Comparison of ENCODE assay signal across 12 cellular contexts in genomic region chr16:15660203-15660601, GRCh38. TPM values are rescaled to one million over a fixed set of nuclear protein-coding genes. Genes with fewer than 3 reads are reported as not detected.
DNase-seq lines count a peak whose midpoint lies in the region; ATAC-seq and TF ChIP-seq lines count a peak whose summit lies in the region.
"Had no signal": no experiment of that assay in that cellular context is flagged by ENCODE, and none has a peak within 500 bp of the region (broad histone marks: within the 10 kb centered on the region; RNA-seq: fewer than 3 reads in every experiment).

No MANE protein-coding gene starts in this region.

- no peak for ATAC-seq in central memory CD8-positive, alpha-beta T cell (replicated peaks; ENCODE audit: extremely low read depth, poor library complexity, severe bottlenecking)
- no peak for ATAC-seq in HG02884 (IDR thresholded peaks at IDR 0.05; ENCODE audit: unreplicated experiment)
- no peak for ATAC-seq in HG03378 (IDR thresholded peaks at IDR 0.05; ENCODE audit: unreplicated experiment)
- ATAC-seq: left lobe of liver had no signal

- no peak overlapping the region for H3K4me3 Mint-ChIP-seq in T-helper 2 cell treated with Interferon-gamma antibody and Interleukin-4, amounts not matched to agents 5 μg/mL and 100 μg/mL, for 36 hours
- H3K4me3 Mint-ChIP-seq in IgD-negative memory B cell: peak overlapping the region in 2 of 4 donors; percentile 25 to 72
- peak overlapping the region; percentile 29 for H3K4me3 Mint-ChIP-seq in central memory CD8-positive, alpha-beta T cell
- no peak overlapping the region for H3K4me3 Mint-ChIP-seq in nephron progenitor cell

- TF ChIP-seq CTCF in nephron progenitor cell (IDR thresholded peaks at IDR 0.05): no peak

- peaks cover 26% of the 10 kb centered on the region for H3K4me1 Mint-ChIP-seq in T-helper 2 cell treated with Interferon-gamma antibody and Interleukin-4, amounts not matched to agents 5 μg/mL and 100 μg/mL, for 36 hours (ENCODE audit: low read depth)
- H3K4me1 Mint-ChIP-seq in IgD-negative memory B cell: peaks cover 32 to 34% (median 33%) of the 10 kb centered on the region in 3 donors
- H3K4me1 Mint-ChIP-seq in central memory CD8-positive, alpha-beta T cell: peaks cover 50% of the 10 kb centered on the region
- peaks cover 20% of the 10 kb centered on the region for H3K4me1 Mint-ChIP-seq in nephron progenitor cell

- H3K27ac Mint-ChIP-seq in T-helper 2 cell treated with Interferon-gamma antibody and Interleukin-4, amounts not matched to agents 5 μg/mL and 100 μg/mL, for 36 hours: peak overlapping the region; percentile 75
- peak overlapping the region; percentile 92 to 98 (median 94) for H3K27ac Mint-ChIP-seq in IgD-negative memory B cell
- H3K27ac Mint-ChIP-seq in central memory CD8-positive, alpha-beta T cell (ENCODE audit: low read depth): peak overlapping the region; percentile 5
- H3K27ac Mint-ChIP-seq in nephron progenitor cell: peak overlapping the region; percentile 75

- H3K27me3 Mint-ChIP-seq in T-helper 2 cell treated with Interferon-gamma antibody and Interleukin-4, amounts not matched to agents 5 μg/mL and 100 μg/mL, for 36 hours (ENCODE audit: low read depth): no peaks in the 10 kb centered on the region
- H3K27me3 Mint-ChIP-seq in IgD-negative memory B cell: no peaks in the 10 kb centered on the region
- no peaks in the 10 kb centered on the region for H3K27me3 Mint-ChIP-seq in central memory CD8-positive, alpha-beta T cell
- no peaks in the 10 kb centered on the region for H3K27me3 Mint-ChIP-seq in nephron progenitor cell (ENCODE audit: low read depth, poor library complexity)

- H3K36me3 Mint-ChIP-seq in T-helper 2 cell treated with Interferon-gamma antibody and Interleukin-4, amounts not matched to agents 5 μg/mL and 100 μg/mL, for 36 hours (ENCODE audit: low read depth): peaks cover 45% of the 10 kb centered on the region
- H3K36me3 Mint-ChIP-seq in IgD-negative memory B cell (peaks cover 7% of the 10 kb centered on the region), nephron progenitor cell (ENCODE audit: low read depth) (peaks cover 31% of the 10 kb centered on the region)
- peaks cover 28% of the 10 kb centered on the region for H3K36me3 Mint-ChIP-seq in central memory CD8-positive, alpha-beta T cell (ENCODE audit: insufficient read depth)

- no peaks in the 10 kb centered on the region for H3K9me3 Mint-ChIP-seq in T-helper 2 cell treated with Interferon-gamma antibody and Interleukin-4, amounts not matched to agents 5 μg/mL and 100 μg/mL, for 36 hours
- H3K9me3 Mint-ChIP-seq in IgD-negative memory B cell (no peaks in the 10 kb centered on the region), nephron progenitor cell (no peaks in the 10 kb centered on the region)
- H3K9me3 Mint-ChIP-seq in central memory CD8-positive, alpha-beta T cell: no peaks in the 10 kb centered on the region

- DNase-seq in T-helper 2 cell treated with Interferon-gamma antibody and Interleukin-4, amounts not matched to agents 5 μg/mL and 100 μg/mL, for 36 hours (ENCODE audit: low spot score): no peak
- DNase-seq in T-helper 2 cell: no peak
- no peak for DNase-seq in central memory CD8-positive, alpha-beta T cell (ENCODE audit: low spot score in 2 of 2)
- DNase-seq in nephron progenitor cell: no peak
- no peak for DNase-seq in epidermal melanocyte (ENCODE audit: insufficient read length, low spot score)
- DNase-seq: COR-L47, GM23248, NCI-H1105 treated with DMSO at 0.1 percent for 48 hours had no signal

RNA-seq across cellular contexts. Expression of gene NDE1, which starts 10.2 kb away (rescaled TPM):
- polyA plus RNA-seq in IgD-negative memory B cell: 79.2 TPM

RNA-seq across cellular contexts. Expression of gene MARF1, which starts 17.2 kb away (rescaled TPM):
- 38.4 TPM for polyA plus RNA-seq in IgD-negative memory B cell

Comparison
In these comparisons a context has a peak if more than half of its experiments do, and no peak if none do; other contexts are left out.
1. H3K27ac Mint-ChIP-seq: peak in every context shown above with its lines; median percentile 94 in IgD-negative memory B cell; 75 in T-helper 2 cell treated with Interferon-gamma antibody and Interleukin-4, amounts not matched to agents 5 μg/mL and 100 μg/mL, for 36 hours; 75 in nephron progenitor cell; 5 in central memory CD8-positive, alpha-beta T cell.